In the genomic region with DNA sequence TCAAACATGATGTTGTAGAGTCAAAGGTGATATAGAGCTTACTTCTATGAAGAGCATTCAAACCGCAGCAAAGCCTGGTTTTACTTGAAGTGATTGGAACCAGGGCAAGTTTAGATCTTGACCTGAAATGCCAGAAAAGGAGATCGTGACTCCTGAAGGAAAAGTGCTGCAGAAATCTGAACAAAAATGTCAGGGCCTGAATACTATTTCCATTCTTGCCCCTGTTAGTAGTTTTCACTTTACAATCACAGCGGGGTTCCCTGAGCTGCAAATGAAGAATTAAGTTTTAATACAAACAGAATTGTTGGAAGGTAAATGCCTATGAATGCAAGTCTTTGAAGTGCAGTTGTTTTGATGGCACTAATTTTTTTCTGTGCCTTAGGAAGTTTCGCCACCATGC, we compare ENCODE assay signal across 16 cellular contexts. TPM values are rescaled to one million over a fixed set of nuclear protein-coding genes. Genes with fewer than 3 reads are reported as not detected.
A peak's percentile ranks its signal among the peaks of the same experiment; 100 is the strongest.
DNase-seq lines count a peak whose midpoint lies in the region; TF ChIP-seq lines count a peak whose summit lies in the region.
"Had no signal": no experiment of that assay in that cellular context is flagged by ENCODE, and none has a peak within 500 bp of the region (broad histone marks: within the 10 kb centered on the region; RNA-seq: fewer than 3 reads in every experiment).

No MANE protein-coding gene starts in this region.

- H3K9me3 ChIP-seq in HAP-1, result no peaks in the 10 kb centered on the region
- H3K9me3 ChIP-seq in ascending aorta, result no peaks in the 10 kb centered on the region
- H3K9me3 ChIP-seq in hepatocyte (ENCODE audit: low read depth), result no peaks in the 10 kb centered on the region
- no peaks in the 10 kb centered on the region for H3K9me3 ChIP-seq in skeletal muscle satellite cell (replicated peaks; ENCODE audit: low read length)
- H3K9me3 ChIP-seq: pancreas had no signal

- H3K4me2 ChIP-seq in hepatocyte (peak overlapping the region; percentile 88), skeletal muscle satellite cell (ENCODE audit: low read length) (peak overlapping the region; percentile 79)

- H3K9me2 ChIP-seq in hepatocyte (replicated peaks; ENCODE audit: insufficient read depth), result no peaks in the 10 kb centered on the region

- peaks cover 29% of the 10 kb centered on the region for H4K20me1 ChIP-seq in hepatocyte (ENCODE audit: insufficient read depth, poor library complexity, severe bottlenecking)

- H3K4me3 ChIP-seq in HAP-1 (peak overlapping the region; percentile 58), ascending aorta (peak overlapping the region; percentile 82 to 83), hepatocyte (peak overlapping the region; percentile 83), skeletal muscle satellite cell (ENCODE audit: low read length) (peak overlapping the region; percentile 82)

- no peak for TF ChIP-seq CTCF in ascending aorta (IDR thresholded peaks at IDR 0.05)
- TF ChIP-seq CTCF in hepatocyte (IDR thresholded peaks at IDR 0.05; ENCODE audit: poor library complexity), result no peak

- intact Hi-C loops in ascending aorta (cut with DNase I), result loop anchor here (2.0 kb wide), 1 partner anchor 43 kb away; no protein-coding TSS in a partner anchor

- H3K36me3 ChIP-seq in HAP-1 (replicated peaks) (no peaks in the 10 kb centered on the region), ascending aorta (no peaks in the 10 kb centered on the region), hepatocyte (replicated peaks; ENCODE audit: insufficient read depth, low read depth) (no peaks in the 10 kb centered on the region), skeletal muscle satellite cell (ENCODE audit: insufficient read depth, low read length) (no peaks in the 10 kb centered on the region)
- H3K36me3 ChIP-seq: pancreas had no signal

- peak overlapping the region; percentile 17 for H3K9ac ChIP-seq in skeletal muscle satellite cell (ENCODE audit: low read depth, low read length)

- H3K4me1 ChIP-seq in HAP-1, result peaks cover 30% of the 10 kb centered on the region
- peaks cover 0 to 6% of the 10 kb centered on the region in 2 donors for H3K4me1 ChIP-seq in ascending aorta
- H3K4me1 ChIP-seq in hepatocyte (ENCODE audit: insufficient read depth), result peaks cover 4% of the 10 kb centered on the region
- peaks cover 51% of the 10 kb centered on the region for H3K4me1 ChIP-seq in skeletal muscle satellite cell (ENCODE audit: control insufficient read depth, insufficient read depth, low read length)

- in situ Hi-C loops in HAP-1 (cut with MboI; ENCODE audit: low sequenced_read_pairs), result no loop called here

- 45% methylated on average over 4 of the region's 4 CpGs for WGBS in hepatocyte (ENCODE audit: low lambda C conversion rate, missing lambda C conversion rate)

- H2AFZ ChIP-seq in hepatocyte, result no peak overlapping the region

- H3K27me3 ChIP-seq in HAP-1 (ENCODE audit: low read depth), result 0 out of 2 replicates have a peak, but pooled peaks cover 2% of the 10 kb centered on the region
- H3K27me3 ChIP-seq in ascending aorta, result no peaks in the 10 kb centered on the region
- peaks cover 23% of the 10 kb centered on the region for H3K27me3 ChIP-seq in hepatocyte
- no peaks in the 10 kb centered on the region for H3K27me3 ChIP-seq in skeletal muscle satellite cell (ENCODE audit: control insufficient read depth, insufficient read depth, low read length)

- H3K79me2 ChIP-seq in hepatocyte, result peaks cover 43% of the 10 kb centered on the region

- no peak for DNase-seq in HAP-1 (ENCODE audit: low spot score in 2 of 2)
- no peak for DNase-seq in ascending aorta (ENCODE audit: low spot score in 2 of 2)
- DNase-seq in hepatocyte (ENCODE audit: low spot score), result no peak
- DNase-seq in middle frontal gyrus (ENCODE audit: extremely low spot score, low spot score), result no peak
- DNase-seq in RKO (ENCODE audit: low spot score), result no peak
- DNase-seq in activated T-cell treated with anti-CD3 and anti-CD28 coated beads for 4 hours, result no peak
- DNase-seq in NCI-H510A treated with DMSO at 0.1 percent for 48 hours (lab: John Stamatoyannopoulos, UW), result no peak
- DNase-seq: activated CD8-positive, alpha-beta memory T cell treated with anti-CD3 and anti-CD28 coated beads, Interleukin-2, amount 50 U/mL, for 48 hours; amygdala; Kasumi-1; kidney glomerular epithelial cell; pancreas; stimulated activated CD4-positive, alpha-beta T cell treated with anti-CD3 and anti-CD28 coated beads, Interleukin-2, amount 100 ng/mL, for 48 hours; stimulated activated naive CD4-positive, alpha-beta T cell treated with Interleukin-2 at 50 U/mL for 16 hours had no signal

- peak overlapping the region; percentile 59 to 78 for H3K27ac ChIP-seq in ascending aorta
- no peak overlapping the region for H3K27ac ChIP-seq in hepatocyte
- H3K27ac ChIP-seq: epithelial cell of prostate, pancreas had no signal

RNA-seq across cellular contexts. Expression of a gene that starts 4.1 kb away (rescaled TPM):
- total RNA-seq in ascending aorta, result 25.2 TPM
- total RNA-seq in hepatocyte, result 26.0 and 33.1 TPM in 2 replicates
- 28.9 and 29.2 TPM in 2 replicates for polyA plus RNA-seq in hepatocyte
- total RNA-seq in skeletal muscle satellite cell (2012; rRNA removed), result 11.2 and 22.9 TPM in 2 replicates
